12 cellular contexts compared by ENCODE assay signal in the genomic region with DNA sequence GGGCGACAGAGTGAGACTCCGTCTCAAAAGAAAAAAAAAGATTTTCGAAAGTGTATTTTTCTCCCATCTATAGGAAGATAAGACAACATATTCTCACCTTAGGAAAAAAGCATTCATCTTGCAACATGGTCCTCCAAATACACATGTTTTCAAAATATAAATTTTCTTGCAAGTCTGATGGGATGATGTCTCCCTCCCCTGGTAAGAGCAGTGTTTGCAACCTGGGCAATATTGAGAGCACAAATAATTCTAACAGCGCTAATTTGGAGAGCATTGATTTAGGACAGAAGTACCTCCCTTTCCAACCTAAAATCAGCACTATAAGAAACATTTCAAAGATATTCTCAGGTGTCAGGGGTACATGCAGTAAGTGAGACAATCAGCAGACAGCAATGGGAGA.
DNase-seq lines count a peak whose midpoint lies in the region; ATAC-seq, FAIRE-seq and TF ChIP-seq lines count a peak whose summit lies in the region.
"Had no signal": no experiment of that assay in that cellular context is flagged by ENCODE, and none has a peak within 500 bp of the region (broad histone marks: within the 10 kb centered on the region; RNA-seq: fewer than 3 reads in every experiment).

No MANE protein-coding gene starts in this region.

- no peaks in the 10 kb centered on the region for H3K4me1 Mint-ChIP-seq in progenitor cell of endocrine pancreas (ENCODE audit: low read depth)

- TF ChIP-seq CTCF in NB4 (IDR thresholded peaks at IDR 0.05; ENCODE audit: low read depth, low read length) (peak; percentile 40), bronchial epithelial cell (IDR thresholded peaks at IDR 0.05; ENCODE audit: insufficient read depth, low read length, severe bottlenecking) (no peak), progenitor cell of endocrine pancreas (IDR thresholded peaks at IDR 0.05; ENCODE audit: unreplicated experiment) (peak; percentile 53), thyroid gland (IDR thresholded peaks at IDR 0.05) (peak in 3 of 6 experiments; percentile 22 to 36 (median 24))

- H3K36me3 Mint-ChIP-seq in progenitor cell of endocrine pancreas (ENCODE audit: insufficient read depth): no peaks in the 10 kb centered on the region

- no peaks in the 10 kb centered on the region for H3K9me3 ChIP-seq in thyroid gland

- H3K27me3 ChIP-seq in bronchial epithelial cell (ENCODE audit: control insufficient read depth, insufficient read depth, low read length): no peaks in the 10 kb centered on the region
- no peaks in the 10 kb centered on the region for H3K27me3 ChIP-seq in thyroid gland

- H3K4me3 ChIP-seq in NB4 (ENCODE audit: low read depth, low read length): no peak overlapping the region
- no peak overlapping the region for H3K4me3 ChIP-seq in bronchial epithelial cell (ENCODE audit: low read depth, low read length)
- no peak overlapping the region for H3K4me3 ChIP-seq in thyroid gland (replicated peaks in 1 of 3)

- H3K9me3 Mint-ChIP-seq in progenitor cell of endocrine pancreas (ENCODE audit: low read depth): no peaks in the 10 kb centered on the region

- H3K4me3 Mint-ChIP-seq in progenitor cell of endocrine pancreas (ENCODE audit: low read depth): no peak overlapping the region

- no peaks in the 10 kb centered on the region for H3K36me3 ChIP-seq in bronchial epithelial cell (ENCODE audit: control insufficient read depth, insufficient read depth, low read length)
- no peaks in the 10 kb centered on the region for H3K36me3 ChIP-seq in thyroid gland

- FAIRE-seq in bronchial epithelial cell (lab: Jason Lieb, UNC): no peak
- no peak for FAIRE-seq in GM12891 (lab: Jason Lieb, UNC)

- no peak overlapping the region for H3K27ac Mint-ChIP-seq in progenitor cell of endocrine pancreas

- peaks cover 3% of the 10 kb centered on the region for H3K27me3 Mint-ChIP-seq in progenitor cell of endocrine pancreas

- H3K4me1 ChIP-seq in thyroid gland: no peaks in the 10 kb centered on the region

- DNase-seq in NCI-H1694 treated with DMSO at 0.1 percent for 48 hours (lab: John Stamatoyannopoulos, UW) (peak; percentile 0), NCI-H1694 (lab: John Stamatoyannopoulos, UW) (no peak), NB4 (ENCODE audit: low read depth) (peak; percentile 23), bronchial epithelial cell (ENCODE audit: low read depth) (peak; percentile 3), progenitor cell of endocrine pancreas (ENCODE audit: low spot score, unreplicated experiment) (no peak), thyroid gland (no peak), GM12891 (ENCODE audit: insufficient read length, low spot score) (no peak), sciatic nerve (ENCODE audit: low spot score) (no peak)
- DNase-seq: activated CD4-positive, alpha-beta T cell treated with anti-CD3 and anti-CD28 coated beads, Interleukin-2, amount 50 U/mL, for 1 hour; GDM1; NCI-H446; posterior cingulate gyrus had no signal

- intact Hi-C loops in thyroid gland (cut with DNase I) (no loop called here), sciatic nerve (cut with DNase I) (no loop called here)

- ATAC-seq in sciatic nerve: no peak

- no peak overlapping the region for H3K27ac ChIP-seq in thyroid gland

- no peak for TF ChIP-seq POLR2A in NB4 (IDR thresholded peaks at IDR 0.05; ENCODE audit: extremely low read depth, insufficient read length)
- no peak for TF ChIP-seq POLR2A in thyroid gland (IDR thresholded peaks at IDR 0.05)
- TF ChIP-seq POLR2A in GM12891 (IDR thresholded peaks at IDR 0.05; ENCODE audit: low read depth, low read length): no peak

- 87 to 89% methylated on average over 4 of the region's 4 CpGs for WGBS in thyroid gland, 2 donors

TF ChIP-seq in GM12891, 5 proteins besides CTCF, POLR2A, EP300 and RAD21:
- TF ChIP-seq TAF1 (IDR thresholded peaks at IDR 0.05; ENCODE audit: low read depth, low read length) (no peak), POLR2AphosphoS5 (IDR thresholded peaks at IDR 0.05; ENCODE audit: low read depth, low read length) (no peak), PAX5 (IDR thresholded peaks at IDR 0.05; ENCODE audit: insufficient read depth, low read length, severe bottlenecking) (no peak), SPI1 (IDR thresholded peaks at IDR 0.05; ENCODE audit: low read depth, low read length) (no peak), POU2F2 (IDR thresholded peaks at IDR 0.05; ENCODE audit: low read depth, low read length) (no peak)

Comparison
In these comparisons a context has a peak if more than half of its experiments do, and no peak if none do; other contexts are left out.
1. DNase-seq: peak in NCI-H1694 treated with DMSO at 0.1 percent for 48 hours (single experiment), NB4 (single experiment) and bronchial epithelial cell (single experiment); none in NCI-H1694 (single experiment), progenitor cell of endocrine pancreas (single experiment), thyroid gland (0 of 2), GM12891 (single experiment) and sciatic nerve (single experiment).